Comparison of ENCODE assay signal across 2 cellular contexts in the genomic region with DNA sequence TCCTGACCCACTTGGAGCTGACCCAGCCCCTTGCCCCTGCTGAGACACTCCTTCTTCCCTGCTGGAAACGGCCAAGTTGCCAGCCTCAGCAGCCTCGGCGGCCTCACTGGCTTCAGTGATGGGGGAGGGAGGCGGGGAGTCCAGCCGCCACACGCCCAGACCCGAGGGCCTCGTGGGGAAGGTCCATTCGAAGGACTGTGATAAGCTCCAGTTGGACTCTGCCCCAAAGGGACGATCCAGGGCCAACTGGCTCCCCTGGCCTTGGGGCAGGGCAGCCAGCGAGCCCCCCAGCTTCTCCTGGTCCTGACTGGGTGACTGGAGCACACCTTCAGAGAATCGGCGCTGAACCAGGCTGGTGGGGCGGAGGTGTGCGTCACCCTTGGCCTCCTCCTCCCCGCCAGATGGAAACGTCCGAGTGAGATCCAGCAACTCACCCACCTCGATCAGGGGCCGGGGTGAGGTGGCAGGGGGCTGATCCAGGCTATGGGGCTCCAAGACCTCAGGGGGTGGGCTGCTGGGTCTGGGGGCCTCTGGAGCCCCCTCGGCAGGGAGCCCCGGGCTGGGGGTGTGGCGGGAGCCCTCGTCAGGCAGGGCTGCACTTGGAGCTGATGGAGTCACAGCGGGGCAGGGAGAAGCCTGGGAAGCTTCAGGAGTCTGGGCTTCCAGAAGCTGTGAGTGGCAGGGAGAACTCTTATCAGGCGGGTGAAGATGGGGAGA.
TF ChIP-seq lines count a peak whose summit lies in the region.

No MANE protein-coding gene starts in this region.

TF ChIP-seq in GM12891, 5 proteins besides CTCF, POLR2A, EP300 and RAD21:
- TF ChIP-seq POLR2AphosphoS5 (IDR thresholded peaks at IDR 0.05; ENCODE audit: low read depth, low read length) (0 out of 2 replicates have a peak, but pooled peaks have one; percentile 4), SPI1 (IDR thresholded peaks at IDR 0.05; ENCODE audit: low read depth, low read length) (no peak)
TF ChIP-seq in GM12891: peak in this region for 1.

TF ChIP-seq in HepG2, 621 proteins besides CTCF, POLR2A, EP300 and RAD21 (continues in another document):
- no peak for TF ChIP-seq ZNF121 (CRISPR knock-in tag; IDR thresholded peaks at IDR 0.05)
- TF ChIP-seq, protein P1, sequence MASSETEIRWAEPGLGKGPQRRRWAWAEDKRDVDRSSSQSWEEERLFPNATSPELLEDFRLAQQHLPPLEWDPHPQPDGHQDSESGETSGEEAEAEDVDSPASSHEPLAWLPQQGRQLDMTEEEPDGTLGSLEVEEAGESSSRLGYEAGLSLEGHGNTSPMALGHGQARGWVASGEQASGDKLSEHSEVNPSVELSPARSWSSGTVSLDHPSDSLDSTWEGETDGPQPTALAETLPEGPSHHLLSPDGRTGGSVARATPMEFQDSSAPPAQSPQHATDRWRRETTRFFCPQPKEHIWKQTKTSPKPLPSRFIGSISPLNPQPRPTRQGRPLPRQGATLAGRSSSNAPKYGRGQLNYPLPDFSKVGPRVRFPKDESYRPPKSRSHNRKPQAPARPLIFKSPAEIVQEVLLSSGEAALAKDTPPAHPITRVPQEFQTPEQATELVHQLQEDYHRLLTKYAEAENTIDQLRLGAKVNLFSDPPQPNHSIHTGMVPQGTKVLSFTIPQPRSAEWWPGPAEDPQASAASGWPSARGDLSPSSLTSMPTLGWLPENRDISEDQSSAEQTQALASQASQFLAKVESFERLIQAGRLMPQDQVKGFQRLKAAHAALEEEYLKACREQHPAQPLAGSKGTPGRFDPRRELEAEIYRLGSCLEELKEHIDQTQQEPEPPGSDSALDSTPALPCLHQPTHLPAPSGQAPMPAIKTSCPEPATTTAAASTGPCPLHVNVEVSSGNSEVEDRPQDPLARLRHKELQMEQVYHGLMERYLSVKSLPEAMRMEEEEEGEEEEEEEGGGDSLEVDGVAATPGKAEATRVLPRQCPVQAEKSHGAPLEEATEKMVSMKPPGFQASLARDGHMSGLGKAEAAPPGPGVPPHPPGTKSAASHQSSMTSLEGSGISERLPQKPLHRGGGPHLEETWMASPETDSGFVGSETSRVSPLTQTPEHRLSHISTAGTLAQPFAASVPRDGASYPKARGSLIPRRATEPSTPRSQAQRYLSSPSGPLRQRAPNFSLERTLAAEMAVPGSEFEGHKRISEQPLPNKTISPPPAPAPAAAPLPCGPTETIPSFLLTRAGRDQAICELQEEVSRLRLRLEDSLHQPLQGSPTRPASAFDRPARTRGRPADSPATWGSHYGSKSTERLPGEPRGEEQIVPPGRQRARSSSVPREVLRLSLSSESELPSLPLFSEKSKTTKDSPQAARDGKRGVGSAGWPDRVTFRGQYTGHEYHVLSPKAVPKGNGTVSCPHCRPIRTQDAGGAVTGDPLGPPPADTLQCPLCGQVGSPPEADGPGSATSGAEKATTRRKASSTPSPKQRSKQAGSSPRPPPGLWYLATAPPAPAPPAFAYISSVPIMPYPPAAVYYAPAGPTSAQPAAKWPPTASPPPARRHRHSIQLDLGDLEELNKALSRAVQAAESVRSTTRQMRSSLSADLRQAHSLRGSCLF (CRISPR knock-in tag; IDR thresholded peaks at IDR 0.05; ENCODE audit: borderline replicate concordance): no peak
- TF ChIP-seq, protein P2, sequence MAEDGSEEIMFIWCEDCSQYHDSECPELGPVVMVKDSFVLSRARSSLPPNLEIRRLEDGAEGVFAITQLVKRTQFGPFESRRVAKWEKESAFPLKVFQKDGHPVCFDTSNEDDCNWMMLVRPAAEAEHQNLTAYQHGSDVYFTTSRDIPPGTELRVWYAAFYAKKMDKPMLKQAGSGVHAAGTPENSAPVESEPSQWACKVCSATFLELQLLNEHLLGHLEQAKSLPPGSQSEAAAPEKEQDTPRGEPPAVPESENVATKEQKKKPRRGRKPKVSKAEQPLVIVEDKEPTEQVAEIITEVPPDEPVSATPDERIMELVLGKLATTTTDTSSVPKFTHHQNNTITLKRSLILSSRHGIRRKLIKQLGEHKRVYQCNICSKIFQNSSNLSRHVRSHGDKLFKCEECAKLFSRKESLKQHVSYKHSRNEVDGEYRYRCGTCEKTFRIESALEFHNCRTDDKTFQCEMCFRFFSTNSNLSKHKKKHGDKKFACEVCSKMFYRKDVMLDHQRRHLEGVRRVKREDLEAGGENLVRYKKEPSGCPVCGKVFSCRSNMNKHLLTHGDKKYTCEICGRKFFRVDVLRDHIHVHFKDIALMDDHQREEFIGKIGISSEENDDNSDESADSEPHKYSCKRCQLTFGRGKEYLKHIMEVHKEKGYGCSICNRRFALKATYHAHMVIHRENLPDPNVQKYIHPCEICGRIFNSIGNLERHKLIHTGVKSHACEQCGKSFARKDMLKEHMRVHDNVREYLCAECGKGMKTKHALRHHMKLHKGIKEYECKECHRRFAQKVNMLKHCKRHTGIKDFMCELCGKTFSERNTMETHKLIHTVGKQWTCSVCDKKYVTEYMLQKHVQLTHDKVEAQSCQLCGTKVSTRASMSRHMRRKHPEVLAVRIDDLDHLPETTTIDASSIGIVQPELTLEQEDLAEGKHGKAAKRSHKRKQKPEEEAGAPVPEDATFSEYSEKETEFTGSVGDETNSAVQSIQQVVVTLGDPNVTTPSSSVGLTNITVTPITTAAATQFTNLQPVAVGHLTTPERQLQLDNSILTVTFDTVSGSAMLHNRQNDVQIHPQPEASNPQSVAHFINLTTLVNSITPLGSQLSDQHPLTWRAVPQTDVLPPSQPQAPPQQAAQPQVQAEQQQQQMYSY (CRISPR knock-in tag; IDR thresholded peaks at IDR 0.05): no peak
- TF ChIP-seq, protein P3, sequence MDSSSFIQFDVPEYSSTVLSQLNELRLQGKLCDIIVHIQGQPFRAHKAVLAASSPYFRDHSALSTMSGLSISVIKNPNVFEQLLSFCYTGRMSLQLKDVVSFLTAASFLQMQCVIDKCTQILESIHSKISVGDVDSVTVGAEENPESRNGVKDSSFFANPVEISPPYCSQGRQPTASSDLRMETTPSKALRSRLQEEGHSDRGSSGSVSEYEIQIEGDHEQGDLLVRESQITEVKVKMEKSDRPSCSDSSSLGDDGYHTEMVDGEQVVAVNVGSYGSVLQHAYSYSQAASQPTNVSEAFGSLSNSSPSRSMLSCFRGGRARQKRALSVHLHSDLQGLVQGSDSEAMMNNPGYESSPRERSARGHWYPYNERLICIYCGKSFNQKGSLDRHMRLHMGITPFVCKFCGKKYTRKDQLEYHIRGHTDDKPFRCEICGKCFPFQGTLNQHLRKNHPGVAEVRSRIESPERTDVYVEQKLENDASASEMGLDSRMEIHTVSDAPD (CRISPR knock-in tag; IDR thresholded peaks at IDR 0.05): peak; percentile 37; the same call in 1 of the 2 replicates
- TF ChIP-seq, protein P4, sequence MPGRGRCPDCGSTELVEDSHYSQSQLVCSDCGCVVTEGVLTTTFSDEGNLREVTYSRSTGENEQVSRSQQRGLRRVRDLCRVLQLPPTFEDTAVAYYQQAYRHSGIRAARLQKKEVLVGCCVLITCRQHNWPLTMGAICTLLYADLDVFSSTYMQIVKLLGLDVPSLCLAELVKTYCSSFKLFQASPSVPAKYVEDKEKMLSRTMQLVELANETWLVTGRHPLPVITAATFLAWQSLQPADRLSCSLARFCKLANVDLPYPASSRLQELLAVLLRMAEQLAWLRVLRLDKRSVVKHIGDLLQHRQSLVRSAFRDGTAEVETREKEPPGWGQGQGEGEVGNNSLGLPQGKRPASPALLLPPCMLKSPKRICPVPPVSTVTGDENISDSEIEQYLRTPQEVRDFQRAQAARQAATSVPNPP (CRISPR knock-in tag; IDR thresholded peaks at IDR 0.05): 0 out of 2 replicates have a peak, but pooled peaks have one; percentile 36
- TF ChIP-seq ZNF552 (CRISPR knock-in tag; IDR thresholded peaks at IDR 0.05; ENCODE audit: borderline replicate concordance): no peak
- TF ChIP-seq NFIB (CRISPR knock-in tag; IDR thresholded peaks at IDR 0.05; ENCODE audit: borderline replicate concordance): no peak
- TF ChIP-seq GABPB1 (CRISPR knock-in tag; IDR thresholded peaks at IDR 0.05): 0 out of 2 replicates have a peak, but pooled peaks have one; percentile 13
- TF ChIP-seq, protein P5, sequence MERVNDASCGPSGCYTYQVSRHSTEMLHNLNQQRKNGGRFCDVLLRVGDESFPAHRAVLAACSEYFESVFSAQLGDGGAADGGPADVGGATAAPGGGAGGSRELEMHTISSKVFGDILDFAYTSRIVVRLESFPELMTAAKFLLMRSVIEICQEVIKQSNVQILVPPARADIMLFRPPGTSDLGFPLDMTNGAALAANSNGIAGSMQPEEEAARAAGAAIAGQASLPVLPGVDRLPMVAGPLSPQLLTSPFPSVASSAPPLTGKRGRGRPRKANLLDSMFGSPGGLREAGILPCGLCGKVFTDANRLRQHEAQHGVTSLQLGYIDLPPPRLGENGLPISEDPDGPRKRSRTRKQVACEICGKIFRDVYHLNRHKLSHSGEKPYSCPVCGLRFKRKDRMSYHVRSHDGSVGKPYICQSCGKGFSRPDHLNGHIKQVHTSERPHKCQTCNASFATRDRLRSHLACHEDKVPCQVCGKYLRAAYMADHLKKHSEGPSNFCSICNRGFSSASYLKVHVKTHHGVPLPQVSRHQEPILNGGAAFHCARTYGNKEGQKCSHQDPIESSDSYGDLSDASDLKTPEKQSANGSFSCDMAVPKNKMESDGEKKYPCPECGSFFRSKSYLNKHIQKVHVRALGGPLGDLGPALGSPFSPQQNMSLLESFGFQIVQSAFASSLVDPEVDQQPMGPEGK (CRISPR knock-in tag; IDR thresholded peaks at IDR 0.05): peak; percentile 74
- TF ChIP-seq, protein P6, sequence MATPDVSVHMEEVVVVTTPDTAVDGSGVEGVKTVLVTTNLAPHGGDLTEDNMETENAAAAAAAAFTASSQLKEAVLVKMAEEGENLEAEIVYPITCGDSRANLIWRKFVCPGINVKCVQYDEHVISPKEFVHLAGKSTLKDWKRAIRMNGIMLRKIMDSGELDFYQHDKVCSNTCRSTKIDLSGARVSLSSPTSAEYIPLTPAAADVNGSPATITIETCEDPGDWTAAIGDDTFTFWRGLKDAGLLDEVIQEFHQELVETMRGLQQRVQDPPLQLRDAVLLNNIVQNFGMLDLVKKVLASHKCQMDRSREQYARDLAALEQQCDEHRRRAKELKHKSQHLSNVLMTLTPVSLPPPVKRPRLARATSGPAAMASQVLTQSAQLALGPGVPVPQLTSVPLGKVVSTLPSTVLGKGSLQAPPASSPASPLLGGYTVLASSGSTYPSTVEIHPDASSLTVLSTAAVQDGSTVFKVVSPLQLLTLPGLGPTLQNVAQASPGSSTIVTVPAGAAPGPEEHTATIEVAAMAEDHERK (CRISPR knock-in tag; IDR thresholded peaks at IDR 0.05; ENCODE audit: low read depth): no peak
- TF ChIP-seq ZMYM4 (CRISPR knock-in tag; IDR thresholded peaks at IDR 0.05): peak; percentile 38; the same call in 1 of the 2 replicates
- no peak for TF ChIP-seq ZKSCAN8 (CRISPR knock-in tag; IDR thresholded peaks at IDR 0.05; ENCODE audit: borderline replicate concordance)
- TF ChIP-seq SP140L (CRISPR knock-in tag; IDR thresholded peaks at IDR 0.05; ENCODE audit: borderline replicate concordance): no peak
- TF ChIP-seq MTA1 (CRISPR knock-in tag; IDR thresholded peaks at IDR 0.05; ENCODE audit: borderline replicate concordance): peak; percentile 49; the same call in 1 of the 2 replicates
- TF ChIP-seq ZBTB38 (CRISPR knock-in tag; IDR thresholded peaks at IDR 0.05): peak; percentile 78; the same call in 1 of the 2 replicates
- peak; percentile 22; the same call in 1 of the 2 replicates for TF ChIP-seq HNF4G (IDR thresholded peaks at IDR 0.05; ENCODE audit: borderline replicate concordance, low read depth, low read length)
- TF ChIP-seq HNF4G (CRISPR knock-in tag; IDR thresholded peaks at IDR 0.05; ENCODE audit: borderline replicate concordance, low read depth): no peak
- peak; percentile 53; the same call in 1 of the 2 replicates for TF ChIP-seq ZNF33B (CRISPR knock-in tag; IDR thresholded peaks at IDR 0.05)
- TF ChIP-seq ZSCAN21 (CRISPR knock-in tag; IDR thresholded peaks at IDR 0.05; ENCODE audit: borderline replicate concordance): 0 out of 2 replicates have a peak, but pooled peaks have one; percentile 20
- no peak for TF ChIP-seq ZNF235 (CRISPR knock-in tag; IDR thresholded peaks at IDR 0.05; ENCODE audit: borderline replicate concordance)
- TF ChIP-seq, protein P7, sequence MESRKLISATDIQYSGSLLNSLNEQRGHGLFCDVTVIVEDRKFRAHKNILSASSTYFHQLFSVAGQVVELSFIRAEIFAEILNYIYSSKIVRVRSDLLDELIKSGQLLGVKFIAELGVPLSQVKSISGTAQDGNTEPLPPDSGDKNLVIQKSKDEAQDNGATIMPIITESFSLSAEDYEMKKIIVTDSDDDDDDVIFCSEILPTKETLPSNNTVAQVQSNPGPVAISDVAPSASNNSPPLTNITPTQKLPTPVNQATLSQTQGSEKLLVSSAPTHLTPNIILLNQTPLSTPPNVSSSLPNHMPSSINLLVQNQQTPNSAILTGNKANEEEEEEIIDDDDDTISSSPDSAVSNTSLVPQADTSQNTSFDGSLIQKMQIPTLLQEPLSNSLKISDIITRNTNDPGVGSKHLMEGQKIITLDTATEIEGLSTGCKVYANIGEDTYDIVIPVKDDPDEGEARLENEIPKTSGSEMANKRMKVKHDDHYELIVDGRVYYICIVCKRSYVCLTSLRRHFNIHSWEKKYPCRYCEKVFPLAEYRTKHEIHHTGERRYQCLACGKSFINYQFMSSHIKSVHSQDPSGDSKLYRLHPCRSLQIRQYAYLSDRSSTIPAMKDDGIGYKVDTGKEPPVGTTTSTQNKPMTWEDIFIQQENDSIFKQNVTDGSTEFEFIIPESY (CRISPR knock-in tag; IDR thresholded peaks at IDR 0.05): peak; percentile 98
- TF ChIP-seq, protein P8, sequence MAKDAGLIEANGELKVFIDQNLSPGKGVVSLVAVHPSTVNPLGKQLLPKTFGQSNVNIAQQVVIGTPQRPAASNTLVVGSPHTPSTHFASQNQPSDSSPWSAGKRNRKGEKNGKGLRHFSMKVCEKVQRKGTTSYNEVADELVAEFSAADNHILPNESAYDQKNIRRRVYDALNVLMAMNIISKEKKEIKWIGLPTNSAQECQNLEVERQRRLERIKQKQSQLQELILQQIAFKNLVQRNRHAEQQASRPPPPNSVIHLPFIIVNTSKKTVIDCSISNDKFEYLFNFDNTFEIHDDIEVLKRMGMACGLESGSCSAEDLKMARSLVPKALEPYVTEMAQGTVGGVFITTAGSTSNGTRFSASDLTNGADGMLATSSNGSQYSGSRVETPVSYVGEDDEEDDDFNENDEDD (CRISPR knock-in tag; IDR thresholded peaks at IDR 0.05; ENCODE audit: borderline replicate concordance): peak; percentile 72; the same call in 1 of the 2 replicates
- TF ChIP-seq, protein P9, sequence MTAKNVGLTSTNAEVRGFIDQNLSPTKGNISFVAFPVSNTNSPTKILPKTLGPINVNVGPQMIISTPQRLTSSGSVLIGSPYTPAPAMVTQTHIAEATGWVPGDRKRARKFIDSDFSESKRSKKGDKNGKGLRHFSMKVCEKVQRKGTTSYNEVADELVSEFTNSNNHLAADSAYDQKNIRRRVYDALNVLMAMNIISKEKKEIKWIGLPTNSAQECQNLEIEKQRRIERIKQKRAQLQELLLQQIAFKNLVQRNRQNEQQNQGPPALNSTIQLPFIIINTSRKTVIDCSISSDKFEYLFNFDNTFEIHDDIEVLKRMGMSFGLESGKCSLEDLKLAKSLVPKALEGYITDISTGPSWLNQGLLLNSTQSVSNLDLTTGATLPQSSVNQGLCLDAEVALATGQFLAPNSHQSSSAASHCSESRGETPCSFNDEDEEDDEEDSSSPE (CRISPR knock-in tag; IDR thresholded peaks at IDR 0.05): 0 out of 2 replicates have a peak, but pooled peaks have one; percentile 52
- peak; percentile 41; the same call in 1 of the 2 replicates for TF ChIP-seq HDAC1 (CRISPR knock-in tag; IDR thresholded peaks at IDR 0.05)
- TF ChIP-seq ZNF335 (CRISPR knock-in tag; IDR thresholded peaks at IDR 0.05): no peak
- TF ChIP-seq SOX13 (IDR thresholded peaks at IDR 0.05): no peak
- TF ChIP-seq SOX13 (CRISPR knock-in tag; conservative IDR thresholded peaks at IDR 0.05 in 1 of 2, IDR thresholded peaks at IDR 0.05 in 1 of 2): 0 out of 4 replicates have a peak, but pooled peaks of 1 of the 2 experiments have one; percentile 9
